In the genomic region with DNA sequence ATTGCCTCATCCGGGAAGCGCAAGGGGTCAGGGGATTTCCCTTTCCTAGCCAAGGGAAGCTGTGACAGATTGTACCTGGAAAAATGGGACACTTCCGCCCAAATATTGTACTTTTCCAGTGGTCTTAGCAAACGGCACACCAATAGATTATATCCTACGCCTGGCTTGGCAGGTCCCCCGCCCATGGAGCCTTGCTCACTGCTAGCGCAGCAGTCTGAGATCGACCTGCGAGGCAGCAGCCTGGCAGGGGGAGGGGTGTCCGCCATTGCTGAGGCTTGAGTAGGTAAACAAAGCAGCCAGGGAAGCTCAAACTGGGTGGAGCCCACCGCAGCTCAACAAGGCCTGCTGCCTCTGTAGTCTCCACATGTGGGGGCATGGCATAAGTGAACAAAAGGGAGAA, we compare ENCODE assay signal across 8 cellular contexts.
DNase-seq lines count a peak whose midpoint lies in the region; ATAC-seq, FAIRE-seq and TF ChIP-seq lines count a peak whose summit lies in the region.
"Not testable (repeated sequence)": the region's sequence is repeated elsewhere in the genome, so short reads cannot be mapped to it uniquely, and the experiment has no call there.

No MANE protein-coding gene starts in this region.

- H3K23me2 ChIP-seq in H1 (ENCODE audit: low read depth, low read length): not testable (repeated sequence)

- H3K36me3 ChIP-seq in H1 (ENCODE audit: control insufficient read depth in 2 of 4, insufficient read depth in 4 of 4, low read length in 3 of 4); mesenchymal stem cell (ENCODE audit: control insufficient read depth in 1 of 2, insufficient read depth in 2 of 2, low read depth in 1 of 2, low read length in 2 of 2); spleen; upper lobe of right lung: not testable (repeated sequence)

- H3K4me1 Mint-ChIP-seq in WTC11: not testable (repeated sequence)

- not testable (repeated sequence) for H4K20me1 ChIP-seq in H1 (replicated peaks in 1 of 2; ENCODE audit: control insufficient read depth in 1 of 2, insufficient read depth in 2 of 2, low read length in 2 of 2)

- not testable (repeated sequence) for H3K27me3 ChIP-seq in H1 (replicated peaks in 1 of 4; ENCODE audit: control insufficient read depth in 3 of 4, extremely low read depth in 1 of 4, insufficient read depth in 3 of 4, low read length in 3 of 4); mesenchymal stem cell (ENCODE audit: control insufficient read depth in 1 of 2, insufficient read depth in 1 of 2, low read length in 2 of 2); spleen (replicated peaks in 1 of 7); upper lobe of right lung

- not testable (repeated sequence) for H3K4ac ChIP-seq in H1 (replicated peaks; ENCODE audit: insufficient read length, low read depth, low read length); mesenchymal stem cell (ENCODE audit: low read depth in 1 of 2, low read length in 2 of 2)

- not testable (repeated sequence) for H3K27ac ChIP-seq in H1 (ENCODE audit: low read depth, low read length); mesenchymal stem cell (ENCODE audit: low read length, poor library complexity, severe bottlenecking); spleen; upper lobe of right lung

- not testable (repeated sequence) for H3K27me3 Mint-ChIP-seq in WTC11 (ENCODE audit: low read depth)

- H3K79me1 ChIP-seq in H1 (ENCODE audit: low read depth, low read length); mesenchymal stem cell (replicated peaks; ENCODE audit: low read length, poor library complexity, severe bottlenecking): not testable (repeated sequence)

- H3K36me3 Mint-ChIP-seq in WTC11: peaks cover 11% of the 10 kb centered on the region

- H3K79me2 ChIP-seq in H1 (ENCODE audit: control insufficient read depth in 1 of 2, insufficient read depth in 2 of 2, low read length in 2 of 2): not testable (repeated sequence)

- not testable (repeated sequence) for H3K9ac ChIP-seq in H1 (replicated peaks in 1 of 4; ENCODE audit: extremely low read depth in 1 of 4, low read depth in 3 of 4, low read length in 3 of 4); mesenchymal stem cell (ENCODE audit: low read length)

- not testable (repeated sequence) for H3K4me3 ChIP-seq in H1 (ENCODE audit: extremely low read depth in 1 of 4, insufficient read depth in 2 of 4, low read depth in 3 of 4, low read length in 4 of 4); mesenchymal stem cell (ENCODE audit: insufficient read depth in 1 of 2, low read depth in 1 of 2, low read length in 2 of 2); spleen; upper lobe of right lung

- not testable (repeated sequence) for H3K4me3 Mint-ChIP-seq in WTC11

- peak overlapping the region; percentile 62; the same call in 1 of the 2 replicates for H2AFZ ChIP-seq in H1 (ENCODE audit: low read length)
- not testable (repeated sequence) for H2AFZ ChIP-seq in mesenchymal stem cell (ENCODE audit: low read depth, low read length)

- not testable (repeated sequence) for TF ChIP-seq CTCF in WTC11 (IDR thresholded peaks at IDR 0.05); H1 (IDR thresholded peaks at IDR 0.05; ENCODE audit: control extremely low read depth in 1 of 3, insufficient read depth in 1 of 3, low read depth in 1 of 3, low read length in 3 of 3); spleen (IDR thresholded peaks at IDR 0.05 in 8 of 11, conservative IDR thresholded peaks at IDR 0.05 in 3 of 11); upper lobe of right lung (IDR thresholded peaks at IDR 0.05)

- H2BK20ac ChIP-seq in H1 (ENCODE audit: low read length): not testable (repeated sequence)

- H4K8ac ChIP-seq in H1 (ENCODE audit: extremely low read depth, insufficient read depth, low read length); mesenchymal stem cell (ENCODE audit: low read length): not testable (repeated sequence)

- intact Hi-C loops in Right ventricle myocardium inferior (cut with DNase I); posterior vena cava (cut with DNase I); spleen (cut with DNase I; ENCODE audit: low total_unique reads); upper lobe of right lung (cut with DNase I): not testable (repeated sequence)

- H3K4me2 ChIP-seq in H1 (ENCODE audit: insufficient read depth in 1 of 2, low read depth in 2 of 2, low read length in 2 of 2); mesenchymal stem cell (ENCODE audit: low read length, poor library complexity, severe bottlenecking): not testable (repeated sequence)

- not testable (repeated sequence) for H3K23ac ChIP-seq in H1 (ENCODE audit: insufficient read length); mesenchymal stem cell (ENCODE audit: low read length in 2 of 2)

- not testable (repeated sequence) for TF ChIP-seq POLR2A in H1 (IDR thresholded peaks at IDR 0.05; ENCODE audit: control extremely low read depth in 1 of 2, low read depth in 2 of 2, low read length in 2 of 2); spleen (IDR thresholded peaks at IDR 0.05)

- WGBS in H1 (ENCODE audit: extremely low coverage in 1 of 2, insufficient coverage in 1 of 2, insufficient read length in 1 of 2, insufficient replicate concordance in 2 of 2, low coverage in 1 of 2, low lambda C conversion rate in 2 of 2, missing lambda C conversion rate in 1 of 2), 2 experiments: 93% methylated on average over 11 of the region's 11 CpGs; no CpG with 5 or more reads in 1 of the 2 experiments
- 88% methylated on average over 11 of the region's 11 CpGs for WGBS in mesenchymal stem cell
- 88 to 92% (median 89%) methylated on average over 11 of the region's 11 CpGs for WGBS in spleen, 5 donors

- H4K5ac ChIP-seq in H1 (ENCODE audit: insufficient read length, low read depth, low read length): not testable (repeated sequence)

- H3K4me1 ChIP-seq in H1 (replicated peaks in 1 of 4; ENCODE audit: control insufficient read depth in 3 of 4, insufficient read depth in 4 of 4, low read length in 3 of 4); mesenchymal stem cell (ENCODE audit: control insufficient read depth, insufficient read depth, low read depth, low read length); spleen; upper lobe of right lung: not testable (repeated sequence)

- H2BK5ac ChIP-seq in H1 (ENCODE audit: low read depth, low read length); mesenchymal stem cell (ENCODE audit: low read depth, low read length, poor library complexity, severe bottlenecking): not testable (repeated sequence)

- peaks cover 41% of the 10 kb centered on the region for H3K9me3 Mint-ChIP-seq in WTC11

- not testable (repeated sequence) for H3K56ac ChIP-seq in H1 (replicated peaks; ENCODE audit: insufficient read length, low read depth, low read length)

- peak; percentile 2 for DNase-seq in NCI-H748 (lab: John Stamatoyannopoulos, UW; ENCODE audit: unreplicated experiment)
- peak; percentile 8 for DNase-seq in WTC11 (ENCODE audit: low spot score)
- DNase-seq in H1 (ENCODE audit: low read depth in 1 of 2, low spot score in 2 of 2); mesenchymal stem cell: not testable (repeated sequence)
- peak; percentile 52 for DNase-seq in Right ventricle myocardium inferior (ENCODE audit: missing footprints)
- peak; percentile 48 for DNase-seq in posterior vena cava (ENCODE audit: low spot score)
- peak; percentile 63 for DNase-seq in spleen
- DNase-seq in upper lobe of right lung: peak; percentile 32

- not testable (repeated sequence) for FAIRE-seq in H1 (lab: Jason Lieb, UNC)

- H3K14ac ChIP-seq in H1 (ENCODE audit: insufficient read length); mesenchymal stem cell (ENCODE audit: low read length in 2 of 2): not testable (repeated sequence)

- not testable (repeated sequence) for H2AK5ac ChIP-seq in H1 (ENCODE audit: low read depth, low read length); mesenchymal stem cell (ENCODE audit: low read length, severe bottlenecking)

- H2BK12ac ChIP-seq in H1 (ENCODE audit: low read depth, low read length); mesenchymal stem cell (ENCODE audit: low read length in 2 of 2): not testable (repeated sequence)

- not testable (repeated sequence) for H3K27ac Mint-ChIP-seq in WTC11

- H3K18ac ChIP-seq in H1 (ENCODE audit: extremely low read depth, low read length); mesenchymal stem cell (ENCODE audit: low read depth in 1 of 2, low read length in 2 of 2): not testable (repeated sequence)

- TF ChIP-seq EP300 in H1 (IDR thresholded peaks at IDR 0.05; ENCODE audit: borderline replicate concordance in 1 of 2, low read depth in 2 of 2, low read length in 2 of 2): not testable (repeated sequence)

- not testable (repeated sequence) for H2BK15ac ChIP-seq in H1 (ENCODE audit: low read length); mesenchymal stem cell (ENCODE audit: low read depth, poor library complexity, severe bottlenecking)

- H2BK120ac ChIP-seq in H1 (replicated peaks; ENCODE audit: low read depth, low read length); mesenchymal stem cell (ENCODE audit: low read depth, low read length): not testable (repeated sequence)

- H4K91ac ChIP-seq in H1 (replicated peaks; ENCODE audit: insufficient read length, low read length): not testable (repeated sequence)
- H4K91ac ChIP-seq in mesenchymal stem cell (ENCODE audit: low read length): peak overlapping the region; percentile 50

- CTCF ChIA-PET in WTC11 (lab: Charles Lee); H1 (lab: Charles Lee; ENCODE audit: partially characterized antibody): not testable (repeated sequence)

- POLR2A ChIA-PET in WTC11 (lab: Charles Lee); H1 (lab: Charles Lee; ENCODE audit: partially characterized antibody): not testable (repeated sequence)

- not testable (repeated sequence) for ATAC-seq in WTC11, Right ventricle myocardium inferior, upper lobe of right lung

- not testable (repeated sequence) for TF ChIP-seq RAD21 in H1 (IDR thresholded peaks at IDR 0.05 in 1 of 2, conservative IDR thresholded peaks at IDR 0.05 in 1 of 2; ENCODE audit: low read depth in 2 of 2, low read length in 2 of 2)

- H3K9me3 ChIP-seq in H1 (ENCODE audit: insufficient read depth in 2 of 2, low read depth in 1 of 2, low read length in 1 of 2); mesenchymal stem cell (ENCODE audit: control insufficient read depth, low read length); upper lobe of right lung: not testable (repeated sequence)
- H3K9me3 ChIP-seq in spleen: peaks cover 0 to 32% (median 12%) of the 10 kb centered on the region in 8 donors
